ENCODE assay signal across 29 cellular contexts in the genomic region with DNA sequence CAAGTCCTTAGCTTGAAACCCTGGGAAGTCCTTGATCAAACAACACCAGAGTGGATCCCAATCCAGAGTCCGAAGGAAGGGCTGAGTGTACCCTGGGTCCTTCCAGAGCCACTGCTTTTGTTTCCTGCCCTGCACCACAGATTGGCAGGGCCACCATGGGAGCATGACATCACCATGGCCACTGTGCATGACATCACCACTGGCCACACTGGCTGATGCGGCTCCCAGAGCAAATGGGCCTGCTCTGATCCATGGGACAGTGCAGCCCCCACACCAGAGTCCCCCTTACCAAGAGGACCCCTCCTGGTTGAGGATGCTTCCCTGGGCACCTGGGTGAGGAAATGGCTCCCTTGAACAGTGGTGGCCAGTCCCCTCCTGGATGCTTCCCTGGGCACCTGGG. TPM values are rescaled to one million over a fixed set of nuclear protein-coding genes. Genes with fewer than 3 reads are reported as not detected.
A peak's percentile ranks its signal among the peaks of the same experiment; 100 is the strongest.
DNase-seq lines count a peak whose midpoint lies in the region; ATAC-seq, FAIRE-seq and TF ChIP-seq lines count a peak whose summit lies in the region.
"Had no signal": no experiment of that assay in that cellular context is flagged by ENCODE, and none has a peak within 500 bp of the region (broad histone marks: within the 10 kb centered on the region; RNA-seq: fewer than 3 reads in every experiment).

No MANE protein-coding gene starts in this region.

- no peak overlapping the region for H3K9ac ChIP-seq in K562 (ENCODE audit: insufficient read depth in 1 of 2, low read depth in 2 of 2, low read length in 2 of 2)
- H3K9ac ChIP-seq: GM23248 had no signal

- H3K79me2 ChIP-seq in K562 (ENCODE audit: control insufficient read depth, insufficient read depth, low read length) = no peaks in the 10 kb centered on the region

- no peak overlapping the region for H3K4me3 Mint-ChIP-seq in activated CD4-positive, alpha-beta T cell treated with anti-CD3 and anti-CD28 coated beads, Interleukin-2, amount 10 ng/mL, durations not matched to agents 24 days and 14 days
- H3K4me3 Mint-ChIP-seq in osteocyte (ENCODE audit: unreplicated experiment) = no peak overlapping the region
- H3K4me3 Mint-ChIP-seq: H9, HFFc6 had no signal

- no peak for TF ChIP-seq EP300 in K562 (IDR thresholded peaks at IDR 0.05; ENCODE audit: low read length)

- in situ Hi-C loops in K562 (cut with MboI) = no loop called here

- H3K9me3 ChIP-seq in K562 (replicated peaks; ENCODE audit: control insufficient read depth, insufficient read depth, low read depth, low read length) = no peaks in the 10 kb centered on the region
- H3K9me3 ChIP-seq: BE2C had no signal

- peak; percentile 4 for DNase-seq in activated CD4-positive, alpha-beta T cell treated with anti-CD3 and anti-CD28 coated beads for 1 hour
- no peak for DNase-seq in activated CD4-positive, alpha-beta T cell treated with anti-CD3 and anti-CD28 coated beads, Interleukin-2, amount 10 ng/mL, durations not matched to agents 24 days and 14 days
- DNase-seq in D341Med (ENCODE audit: low spot score) = peak; percentile 9
- DNase-seq in K562 (ENCODE audit: extremely low read depth in 1 of 4, low spot score in 3 of 4) = no peak
- peak; percentile 72 for DNase-seq in osteocyte (ENCODE audit: extremely low spot score, unreplicated experiment)
- no peak for DNase-seq in C1 segment of cervical spinal cord (lab: John Stamatoyannopoulos, UW)
- DNase-seq in A172 (ENCODE audit: low spot score) = no peak
- DNase-seq: ACHN; BE2C; Calu3; GM23248; H9; HFFc6; KG1; MG63; NCI-H1105 treated with DMSO at 0.1 percent for 48 hours; NCI-H146; NCI-H1930; NCI-H446 treated with DMSO at 0.1 percent for 48 hours; NCI-H526; NCI-H82; NK-92 treated with Interleukin-12 subunit alpha and Interleukin-12 subunit beta, amount 100 ng/mL, for 24 hours; PC-3; Right ventricle myocardium superior had no signal

- H3K4me3 ChIP-seq in K562 = no peak overlapping the region
- H3K4me3 ChIP-seq: GM23248, MG63, SJSA1 had no signal

- H3K36me3 Mint-ChIP-seq in activated CD4-positive, alpha-beta T cell treated with anti-CD3 and anti-CD28 coated beads, Interleukin-2, amount 10 ng/mL, durations not matched to agents 24 days and 14 days (ENCODE audit: low read depth) = no peaks in the 10 kb centered on the region
- no peaks in the 10 kb centered on the region for H3K36me3 Mint-ChIP-seq in osteocyte (ENCODE audit: unreplicated experiment)

- TF ChIP-seq RAD21 in K562 (CRISPR knock-in tag; conservative IDR thresholded peaks at IDR 0.05 in 1 of 2, IDR thresholded peaks at IDR 0.05 in 1 of 2) = no peak

- H3K4me1 Mint-ChIP-seq in activated CD4-positive, alpha-beta T cell treated with anti-CD3 and anti-CD28 coated beads, Interleukin-2, amount 10 ng/mL, durations not matched to agents 24 days and 14 days = no peaks in the 10 kb centered on the region
- no peaks in the 10 kb centered on the region for H3K4me1 Mint-ChIP-seq in osteocyte (ENCODE audit: unreplicated experiment)

- peaks cover 41 to 71% of the 10 kb centered on the region in 2 experiments for H3K27me3 ChIP-seq in K562 (ENCODE audit: control insufficient read depth in 2 of 2, insufficient read depth in 2 of 2, low read length in 2 of 2)
- H3K27me3 ChIP-seq: SJSA1 had no signal

- no peak overlapping the region for H2AFZ ChIP-seq in K562 (ENCODE audit: low read depth, low read length)
- H2AFZ ChIP-seq: GM23248 had no signal

- H3K9me3 Mint-ChIP-seq in activated CD4-positive, alpha-beta T cell treated with anti-CD3 and anti-CD28 coated beads, Interleukin-2, amount 10 ng/mL, durations not matched to agents 24 days and 14 days = peaks cover 21% of the 10 kb centered on the region
- H3K9me3 Mint-ChIP-seq in osteocyte (ENCODE audit: unreplicated experiment) = peaks cover 17% of the 10 kb centered on the region

- CTCF ChIA-PET in K562 (lab: Yijun Ruan, JAX; ENCODE audit: low intra/inter-chr PET ratio) = no interaction called here

- H3K4me1 ChIP-seq in K562 (replicated peaks in 1 of 2; ENCODE audit: control insufficient read depth in 2 of 2, insufficient read depth in 2 of 2, low read length in 2 of 2) = no peaks in the 10 kb centered on the region; a peak in 1 of 5 replicates
- H3K4me1 ChIP-seq: SJSA1 had no signal

- no peak for ATAC-seq in K562
- ATAC-seq: PC-3 had no signal

- no peaks in the 10 kb centered on the region for H3K36me3 ChIP-seq in K562 (ENCODE audit: control insufficient read depth, insufficient read depth, low read length)
- H3K36me3 ChIP-seq: BE2C, MG63, SJSA1 had no signal

- intact Hi-C loops in activated CD4-positive, alpha-beta T cell treated with anti-CD3 and anti-CD28 coated beads, Interleukin-2, amount 10 ng/mL, durations not matched to agents 24 days and 14 days (cut with micrococcal nuclease) = no loop called here
- intact Hi-C loops in K562 (cut with micrococcal nuclease) = no loop called here

- POLR2A ChIA-PET in K562 (lab: Yijun Ruan, JAX) = no interaction called here

- H3K4me2 ChIP-seq in K562 (ENCODE audit: insufficient read depth, low read length) = no peak overlapping the region

- TF ChIP-seq POLR2A in K562 (conservative IDR thresholded peaks at IDR 0.05) = no peak

- no peak for FAIRE-seq in K562 (lab: Jason Lieb, UNC)
- FAIRE-seq: GM18507, HTR-8/SVneo had no signal

- TF ChIP-seq CTCF in K562 (IDR thresholded peaks at IDR 0.05 in 2 of 3, conservative IDR thresholded peaks at IDR 0.05 in 1 of 3; ENCODE audit: insufficient read depth in 2 of 3, low read depth in 1 of 3, low read length in 3 of 3) (no peak), osteocyte (IDR thresholded peaks at IDR 0.05) (no peak)

- BruUV-seq in K562 (replicated peaks; lab: Mats Ljungman, UMichigan) = no TSS peak

- H3K27ac ChIP-seq in K562 (ENCODE audit: extremely low read depth, low read depth, low read length) = no peak overlapping the region
- H3K27ac ChIP-seq: 22Rv1, GM23248, SJSA1 had no signal

- H3K9me1 ChIP-seq in K562 (ENCODE audit: control insufficient read depth, insufficient read depth, low read length) = no peaks in the 10 kb centered on the region

- no peaks in the 10 kb centered on the region; the same call in 1 of the 2 replicates for H4K20me1 ChIP-seq in K562 (replicated peaks; ENCODE audit: control insufficient read depth, insufficient read depth, low read length)

- H3K27me3 Mint-ChIP-seq in activated CD4-positive, alpha-beta T cell treated with anti-CD3 and anti-CD28 coated beads, Interleukin-2, amount 10 ng/mL, durations not matched to agents 24 days and 14 days = no peaks in the 10 kb centered on the region
- peaks cover 4% of the 10 kb centered on the region for H3K27me3 Mint-ChIP-seq in osteocyte (ENCODE audit: unreplicated experiment)

- H3K27ac Mint-ChIP-seq in activated CD4-positive, alpha-beta T cell treated with anti-CD3 and anti-CD28 coated beads, Interleukin-2, amount 10 ng/mL, durations not matched to agents 24 days and 14 days = no peak overlapping the region
- H3K27ac Mint-ChIP-seq in osteocyte (ENCODE audit: unreplicated experiment) = no peak overlapping the region
- H3K27ac Mint-ChIP-seq: H9, HFFc6 had no signal

- 0% methylated on average over 2 of the region's 2 CpGs for WGBS in K562 (ENCODE audit: insufficient coverage, low coverage, missing lambda C conversion rate)

TF ChIP-seq in K562, 482 proteins besides CTCF, POLR2A, EP300 and RAD21:
- TF ChIP-seq ATF3 (IDR thresholded peaks at IDR 0.05) (peak; percentile 39; the same call in 1 of the 2 replicates), ATF3 (CRISPR knock-in tag; conservative IDR thresholded peaks at IDR 0.05) (no peak), RB1 (IDR thresholded peaks at IDR 0.05; ENCODE audit: low read depth) (no peak), SAFB (IDR thresholded peaks at IDR 0.05; ENCODE audit: borderline replicate concordance, low read depth, low read length) (no peak)

RNA-seq across cellular contexts. Expression of gene SLC6A3, which starts 9.9 kb away (rescaled TPM):
- not detected in 2 replicates for total RNA-seq in activated CD4-positive, alpha-beta T cell treated with anti-CD3 and anti-CD28 coated beads, Interleukin-2, amount 10 ng/mL, durations not matched to agents 24 days and 14 days
- total RNA-seq in K562 (2011; cell fraction: chromatin; rRNA removed; ENCODE audit: low replicate concordance) = not detected in 2 replicates
- not detected in 2 replicates for total RNA-seq in K562 (2011; cell fraction: nucleolus; rRNA removed)
- total RNA-seq in K562 (2011; cell fraction: nucleoplasm; rRNA removed) = not detected in 2 replicates
- total RNA-seq in K562 (2014; rRNA removed) = not detected in 2 replicates
- total RNA-seq in K562 (2014; rRNA removed; fragmentation: Illumina TruSeq; extraction: Trizol) = not detected in 2 replicates
- total RNA-seq in K562 (2015; rRNA removed; fragmentation: Illumina TruSeq; extraction: Trizol) = not detected in 2 replicates
- total RNA-seq in K562 (2021) = not detected in 2 replicates
- not detected in 2 replicates for polyA plus RNA-seq in K562 (2011; rRNA removed)
- not detected in 2 replicates for polyA plus RNA-seq in K562 (2011; cell fraction: cytosol; rRNA removed)
- not detected in 2 replicates for polyA plus RNA-seq in K562 (2011; cell fraction: nucleus; rRNA removed)
- polyA plus RNA-seq in K562 (2012) = not detected in 2 replicates
- not detected in 2 replicates for polyA plus RNA-seq in K562 (2014; fragmentation: Illumina TruSeq; extraction: Trizol)
- polyA plus RNA-seq in K562 (2014; fragmentation: Nextera tagmentation; extraction: Ambion mirVana) = not detected
- not detected in 2 replicates for polyA plus RNA-seq in K562 (2014; rRNA removed)
- not detected in 2 replicates for polyA minus RNA-seq in K562 (2011; rRNA and poly(A)+ RNA removed)
- not detected in 2 replicates for polyA minus RNA-seq in K562 (2011; cell fraction: cytosol; rRNA and poly(A)+ RNA removed)
- polyA minus RNA-seq in K562 (2011; cell fraction: nucleus; rRNA and poly(A)+ RNA removed) = not detected in 2 replicates
- not detected in 2 replicates for total RNA-seq in osteocyte
- not detected in 2 replicates for total RNA-seq in A172 (2014; rRNA removed; shearing (Covaris generic))
- total RNA-seq: Calu3, GM23248, HFFc6, PC-3, Right ventricle myocardium superior, RPMI7951, SJSA1 had no signal
- polyA plus RNA-seq: GM23248 had no signal

Comparison
In these comparisons a context has a peak if more than half of its experiments do, and no peak if none do; other contexts are left out.
1. DNase-seq: peak in activated CD4-positive, alpha-beta T cell treated with anti-CD3 and anti-CD28 coated beads for 1 hour (single experiment), D341Med (single experiment) and osteocyte (single experiment); none in activated CD4-positive, alpha-beta T cell treated with anti-CD3 and anti-CD28 coated beads, Interleukin-2, amount 10 ng/mL, durations not matched to agents 24 days and 14 days (single experiment), K562 (0 of 4), C1 segment of cervical spinal cord (0 of 14) and A172 (single experiment).